ENCODE assay signal across 1 cellular context in genomic region chr6:32127717-32128592, GRCh38.
TF ChIP-seq lines count a peak whose summit lies in the region.

Gene ATF6B (minus strand): TSS chr6:32128246. CDS start chr6:32128207, 39 bp downstream.

TF ChIP-seq in HepG2, 621 proteins besides CTCF, POLR2A, EP300 and RAD21 (continued from another document):
- TF ChIP-seq HMGXB4 (CRISPR knock-in tag; IDR thresholded peaks at IDR 0.05; ENCODE audit: borderline replicate concordance in 1 of 2, low read depth in 1 of 2) (peak; percentile 43 to 72; a peak in 3 of 4 replicates), CEBPZ (IDR thresholded peaks at IDR 0.05; ENCODE audit: low read length) (peak; percentile 45; the same call in 1 of the 2 replicates), ZNF263 (CRISPR knock-in tag; IDR thresholded peaks at IDR 0.05) (no peak), ZBTB33 (CRISPR knock-in tag; IDR thresholded peaks at IDR 0.05) (no peak; the same call in 1 of the 2 replicates), ZNF512 (CRISPR knock-in tag; IDR thresholded peaks at IDR 0.05) (no peak), SOX6 (IDR thresholded peaks at IDR 0.05) (no peak), SOX6 (CRISPR knock-in tag; IDR thresholded peaks at IDR 0.05) (no peak), ZNF3 (CRISPR knock-in tag; IDR thresholded peaks at IDR 0.05) (no peak), PAF1 (CRISPR knock-in tag; IDR thresholded peaks at IDR 0.05) (no peak), TEF (CRISPR knock-in tag; IDR thresholded peaks at IDR 0.05) (no peak), CC2D1A (CRISPR knock-in tag; IDR thresholded peaks at IDR 0.05) (no peak), PCBP1 (IDR thresholded peaks at IDR 0.05; ENCODE audit: borderline replicate concordance, low read depth, low read length) (no peak), MLXIP (CRISPR knock-in tag; IDR thresholded peaks at IDR 0.05; ENCODE audit: borderline replicate concordance) (no peak), CHCHD3 (CRISPR knock-in tag; IDR thresholded peaks at IDR 0.05) (no peak), HCFC1 (IDR thresholded peaks at IDR 0.05; ENCODE audit: low read depth, low read length) (peak; percentile 65), ZC3H4 (CRISPR knock-in tag; IDR thresholded peaks at IDR 0.05; ENCODE audit: borderline replicate concordance) (no peak), PRDM10 (CRISPR knock-in tag; IDR thresholded peaks at IDR 0.05; ENCODE audit: low read depth) (0 out of 2 replicates have a peak, but pooled peaks have one; percentile 29), ZNF543 (CRISPR knock-in tag; IDR thresholded peaks at IDR 0.05) (0 out of 2 replicates have a peak, but pooled peaks have one; percentile 58), MZF1 (CRISPR knock-in tag; IDR thresholded peaks at IDR 0.05; ENCODE audit: borderline replicate concordance) (no peak), DNMT1 (CRISPR knock-in tag; IDR thresholded peaks at IDR 0.05) (peak; percentile 32), ZUFSP (CRISPR knock-in tag; IDR thresholded peaks at IDR 0.05; ENCODE audit: borderline replicate concordance) (no peak), NKX3-1 (CRISPR knock-in tag; IDR thresholded peaks at IDR 0.05) (no peak)
TF ChIP-seq in HepG2: peak in this region for 197.
